Comparison of ENCODE assay signal across 10 cellular contexts in genomic region chr4:6767725-6768538, GRCh38. TPM values are rescaled to one million over a fixed set of nuclear protein-coding genes. Genes with fewer than 3 reads are reported as not detected.
DNase-seq lines count a peak whose midpoint lies in the region; ATAC-seq, FAIRE-seq and TF ChIP-seq lines count a peak whose summit lies in the region.
"Had no signal": no experiment of that assay in that cellular context is flagged by ENCODE, and none has a peak within 500 bp of the region (broad histone marks: within the 10 kb centered on the region; RNA-seq: fewer than 3 reads in every experiment).

No MANE protein-coding gene starts in this region.

- TF ChIP-seq CTCF in K562 (IDR thresholded peaks at IDR 0.05 in 2 of 3, conservative IDR thresholded peaks at IDR 0.05 in 1 of 3; ENCODE audit: insufficient read depth in 2 of 3, low read depth in 1 of 3, low read length in 3 of 3) (no peak), upper lobe of right lung (IDR thresholded peaks at IDR 0.05) (no peak)

- BruUV-seq in K562 (replicated peaks; lab: Mats Ljungman, UMichigan): no TSS peak

- peak overlapping the region in 1 of 2 experiments; percentile 57 for H3K18ac ChIP-seq in mesenchymal stem cell (ENCODE audit: low read depth in 1 of 2, low read length in 2 of 2)

- POLR2A ChIA-PET in K562 (lab: Yijun Ruan, JAX): interaction anchor here (0.7 to 3.3 kb wide), 6 partner anchors 8 to 282 kb away, joined by 3 to 30 read pairs (median 5); partner anchors contain the start of gene KIAA0232

- no peak overlapping the region for H2AK5ac ChIP-seq in mesenchymal stem cell (ENCODE audit: low read length, severe bottlenecking)

- no peaks in the 10 kb centered on the region for H3K36me3 ChIP-seq in K562 (ENCODE audit: control insufficient read depth, insufficient read depth, low read length)
- no peaks in the 10 kb centered on the region for H3K36me3 ChIP-seq in mesenchymal stem cell (ENCODE audit: control insufficient read depth in 1 of 2, insufficient read depth in 2 of 2, low read depth in 1 of 2, low read length in 2 of 2)
- H3K36me3 ChIP-seq in upper lobe of right lung: no peaks in the 10 kb centered on the region
- no peaks in the 10 kb centered on the region for H3K36me3 ChIP-seq in MG63

- H3K79me1 ChIP-seq in mesenchymal stem cell (replicated peaks; ENCODE audit: low read length, poor library complexity, severe bottlenecking): no peaks in the 10 kb centered on the region

- H2BK120ac ChIP-seq in mesenchymal stem cell (ENCODE audit: low read depth, low read length): no peak overlapping the region

- no peak overlapping the region for H4K8ac ChIP-seq in mesenchymal stem cell (ENCODE audit: low read length)

- H3K9ac ChIP-seq in K562 (ENCODE audit: insufficient read depth in 1 of 2, low read depth in 2 of 2, low read length in 2 of 2) (peak overlapping the region; percentile 36 to 86; a peak in 3 of 4 replicates), mesenchymal stem cell (ENCODE audit: low read length) (peak overlapping the region; percentile 31)

- no peak overlapping the region for H2BK12ac ChIP-seq in mesenchymal stem cell (ENCODE audit: low read length in 2 of 2)

- no peaks in the 10 kb centered on the region for H3K27me3 ChIP-seq in right cardiac atrium (ENCODE audit: control insufficient read depth, insufficient read depth)
- H3K27me3 ChIP-seq in K562 (ENCODE audit: control insufficient read depth in 2 of 2, insufficient read depth in 2 of 2, low read length in 2 of 2): 0 out of 5 replicates have a peak, but pooled peaks cover 0 to 8% of the 10 kb centered on the region in 2 experiments
- H3K27me3 ChIP-seq in mesenchymal stem cell (ENCODE audit: control insufficient read depth in 1 of 2, insufficient read depth in 1 of 2, low read length in 2 of 2): peaks cover 0 to 50% of the 10 kb centered on the region in 2 experiments
- no peaks in the 10 kb centered on the region for H3K27me3 ChIP-seq in upper lobe of right lung
- no peaks in the 10 kb centered on the region for H3K27me3 ChIP-seq in MG63
- H3K27me3 ChIP-seq: dorsolateral prefrontal cortex had no signal

- no peaks in the 10 kb centered on the region for H3K79me2 ChIP-seq in K562 (ENCODE audit: control insufficient read depth, insufficient read depth, low read length)

- no peaks in the 10 kb centered on the region for H3K9me3 ChIP-seq in right cardiac atrium (ENCODE audit: control insufficient read depth, low read length)
- H3K9me3 ChIP-seq in K562 (replicated peaks; ENCODE audit: control insufficient read depth, insufficient read depth, low read depth, low read length): no peaks in the 10 kb centered on the region
- H3K9me3 ChIP-seq in mesenchymal stem cell (ENCODE audit: control insufficient read depth, low read length): peaks cover 5% of the 10 kb centered on the region
- H3K9me3 ChIP-seq in upper lobe of right lung: no peaks in the 10 kb centered on the region
- no peaks in the 10 kb centered on the region for H3K9me3 ChIP-seq in MG63

- H2AFZ ChIP-seq in K562 (ENCODE audit: low read depth, low read length) (peak overlapping the region; percentile 89), mesenchymal stem cell (ENCODE audit: low read depth, low read length) (no peak overlapping the region)

- DNase-seq in right cardiac atrium (no peak), Right ventricle myocardium inferior (ENCODE audit: missing footprints) (no peak), K562 (ENCODE audit: extremely low read depth in 1 of 4, low spot score in 3 of 4) (peak in 1 of 4 experiments; percentile 21), mesenchymal stem cell (no peak), upper lobe of right lung (peak; percentile 61), occipital lobe (lab: John Stamatoyannopoulos, UW) (no peak), MG63 (no peak), AG08395 (ENCODE audit: low spot score) (no peak)
- DNase-seq: DMS79 had no signal

- H3K4me2 ChIP-seq in K562 (ENCODE audit: insufficient read depth, low read length) (peak overlapping the region; percentile 59), mesenchymal stem cell (ENCODE audit: low read length, poor library complexity, severe bottlenecking) (no peak overlapping the region)

- no peaks in the 10 kb centered on the region for H4K20me1 ChIP-seq in K562 (replicated peaks; ENCODE audit: control insufficient read depth, insufficient read depth, low read length)

- H3K4ac ChIP-seq in mesenchymal stem cell (ENCODE audit: low read depth in 1 of 2, low read length in 2 of 2): no peak overlapping the region

- no peak overlapping the region for H2BK15ac ChIP-seq in mesenchymal stem cell (ENCODE audit: low read depth, poor library complexity, severe bottlenecking)

- no peak overlapping the region for H3K14ac ChIP-seq in mesenchymal stem cell (ENCODE audit: low read length in 2 of 2)

- TF ChIP-seq RAD21 in K562 (CRISPR knock-in tag; conservative IDR thresholded peaks at IDR 0.05 in 1 of 2, IDR thresholded peaks at IDR 0.05 in 1 of 2): no peak

- H3K4me3 ChIP-seq in right cardiac atrium (ENCODE audit: low read length) (no peak overlapping the region), K562 (no peak overlapping the region), mesenchymal stem cell (ENCODE audit: insufficient read depth in 1 of 2, low read depth in 1 of 2, low read length in 2 of 2) (no peak overlapping the region), upper lobe of right lung (no peak overlapping the region), MG63 (no peak overlapping the region)
- H3K4me3 ChIP-seq: dorsolateral prefrontal cortex had no signal

- no peak overlapping the region for H3K23ac ChIP-seq in mesenchymal stem cell (ENCODE audit: low read length in 2 of 2)

- in situ Hi-C loops in K562 (cut with MboI): loop anchor here (5.0 kb wide), 1 partner anchor 46 kb away; no protein-coding TSS in a partner anchor

- ATAC-seq in right cardiac atrium (peak in 1 of 2 donors; percentile 9), Right ventricle myocardium inferior (no peak), K562 (no peak), upper lobe of right lung (peak; percentile 20)

- intact Hi-C loops in right cardiac atrium (cut with DNase I) (no loop called here), Right ventricle myocardium inferior (cut with DNase I) (no loop called here), K562 (cut with micrococcal nuclease) (no loop called here), upper lobe of right lung (cut with DNase I) (no loop called here)

- H3K4me1 ChIP-seq in right cardiac atrium (ENCODE audit: control insufficient read depth, insufficient read depth, low read length) (peaks cover 5% of the 10 kb centered on the region), K562 (replicated peaks in 1 of 2; ENCODE audit: control insufficient read depth in 2 of 2, insufficient read depth in 2 of 2, low read length in 2 of 2) (peaks cover 19 to 26% of the 10 kb centered on the region in 2 experiments), mesenchymal stem cell (ENCODE audit: control insufficient read depth, insufficient read depth, low read depth, low read length) (peaks cover 19% of the 10 kb centered on the region), upper lobe of right lung (peaks cover 3% of the 10 kb centered on the region)

- no peak for FAIRE-seq in K562 (lab: Jason Lieb, UNC)

- TF ChIP-seq POLR2A in K562 (conservative IDR thresholded peaks at IDR 0.05): no peak

- H2BK5ac ChIP-seq in mesenchymal stem cell (ENCODE audit: low read depth, low read length, poor library complexity, severe bottlenecking): no peak overlapping the region

- TF ChIP-seq EP300 in K562 (IDR thresholded peaks at IDR 0.05; ENCODE audit: low read length): no peak

- WGBS in right cardiac atrium: 70% methylated on average over 23 of the region's 23 CpGs
- 60% methylated on average over 21 of the region's 23 CpGs for WGBS in K562 (ENCODE audit: insufficient coverage, low coverage, missing lambda C conversion rate)
- WGBS in mesenchymal stem cell: 85% methylated on average over 23 of the region's 23 CpGs

- peak overlapping the region; percentile 1 for H3K27ac ChIP-seq in right cardiac atrium (ENCODE audit: low read length)
- no peak overlapping the region; the same call in 2 of the 3 replicates for H3K27ac ChIP-seq in K562 (ENCODE audit: extremely low read depth, low read depth, low read length)
- H3K27ac ChIP-seq in mesenchymal stem cell (ENCODE audit: low read length, poor library complexity, severe bottlenecking): no peak overlapping the region
- no peak overlapping the region for H3K27ac ChIP-seq in upper lobe of right lung

- CTCF ChIA-PET in K562 (lab: Yijun Ruan, JAX; ENCODE audit: low intra/inter-chr PET ratio): no interaction called here

- H4K91ac ChIP-seq in mesenchymal stem cell (ENCODE audit: low read length): no peak overlapping the region

- no peaks in the 10 kb centered on the region for H3K9me1 ChIP-seq in K562 (ENCODE audit: control insufficient read depth, insufficient read depth, low read length)

RNA-seq across cellular contexts. Expression of gene KIAA0232, which starts 14.6 kb away (rescaled TPM):
- 10 to 100 TPM; 64.2 to 67.0 (median 66.6) TPM for total RNA-seq in right cardiac atrium
- 21.8 TPM for polyA plus RNA-seq in right cardiac atrium
- 72.1 TPM for total RNA-seq in Right ventricle myocardium inferior
- total RNA-seq in K562 (2011; cell fraction: chromatin; rRNA removed; ENCODE audit: low replicate concordance): 83.2 and 85.7 TPM in 2 replicates
- 15.8 and 19.9 TPM in 2 replicates for total RNA-seq in K562 (2011; cell fraction: nucleolus; rRNA removed)
- 25.1 and 27.5 TPM in 2 replicates for total RNA-seq in K562 (2011; cell fraction: nucleoplasm; rRNA removed)
- total RNA-seq in K562 (2014; rRNA removed): 9.0 and 9.5 TPM in 2 replicates
- total RNA-seq in K562 (2014; rRNA removed; fragmentation: Illumina TruSeq; extraction: Trizol): 16.0 and 18.7 TPM in 2 replicates
- total RNA-seq in K562 (2015; rRNA removed; fragmentation: Illumina TruSeq; extraction: Trizol): 13.0 and 13.6 TPM in 2 replicates
- 14.7 TPM in 2 replicates for total RNA-seq in K562 (2021)
- 17.4 and 17.9 TPM in 2 replicates for polyA plus RNA-seq in K562 (2011; rRNA removed)
- 6.1 and 8.0 TPM in 2 replicates for polyA plus RNA-seq in K562 (2011; cell fraction: cytosol; rRNA removed)
- 14.6 and 18.0 TPM in 2 replicates for polyA plus RNA-seq in K562 (2011; cell fraction: nucleus; rRNA removed)
- 7.9 and 12.6 TPM in 2 replicates for polyA plus RNA-seq in K562 (2012)
- polyA plus RNA-seq in K562 (2014; fragmentation: Illumina TruSeq; extraction: Trizol): 11.8 and 13.0 TPM in 2 replicates
- polyA plus RNA-seq in K562 (2014; fragmentation: Nextera tagmentation; extraction: Ambion mirVana): 1 to 10 TPM; 3.5 to 4.2 TPM
- polyA plus RNA-seq in K562 (2014; rRNA removed): 10.1 and 11.9 TPM in 2 replicates
- polyA minus RNA-seq in K562 (2011; rRNA and poly(A)+ RNA removed): 26.5 and 30.1 TPM in 2 replicates
- 7.4 and 10.6 TPM in 2 replicates for polyA minus RNA-seq in K562 (2011; cell fraction: cytosol; rRNA and poly(A)+ RNA removed)
- polyA minus RNA-seq in K562 (2011; cell fraction: nucleus; rRNA and poly(A)+ RNA removed): 15.9 and 24.1 TPM in 2 replicates
- polyA plus RNA-seq in mesenchymal stem cell (2013, experiment 1 of 2): 13.4 TPM
- 13.7 TPM for polyA plus RNA-seq in mesenchymal stem cell (2013, experiment 2 of 2)
- total RNA-seq in upper lobe of right lung: 30.9 TPM
- 50.8 TPM for total RNA-seq in occipital lobe
- 2.9 and 5.2 TPM in 2 replicates for total RNA-seq in MG63 (2014; rRNA removed; shearing (Covaris generic); ENCODE audit: low replicate concordance)

RNA-seq across cellular contexts. Expression of gene BLOC1S4, which starts 52.0 kb away (rescaled TPM):
- 1 to 10 TPM; 7.5 to 9.1 (median 8.4) TPM for total RNA-seq in right cardiac atrium
- polyA plus RNA-seq in right cardiac atrium: 7.0 TPM
- 6.0 TPM for total RNA-seq in Right ventricle myocardium inferior
- 9.9 and 18.6 TPM in 2 replicates for total RNA-seq in K562 (2011; cell fraction: chromatin; rRNA removed; ENCODE audit: low replicate concordance)
- 25.1 and 30.5 TPM in 2 replicates for total RNA-seq in K562 (2011; cell fraction: nucleolus; rRNA removed)
- total RNA-seq in K562 (2011; cell fraction: nucleoplasm; rRNA removed): 18.3 and 23.1 TPM in 2 replicates
- 31.6 and 38.3 TPM in 2 replicates for total RNA-seq in K562 (2014; rRNA removed)
- total RNA-seq in K562 (2014; rRNA removed; fragmentation: Illumina TruSeq; extraction: Trizol): 10.0 and 11.2 TPM in 2 replicates
- 10.5 and 10.8 TPM in 2 replicates for total RNA-seq in K562 (2015; rRNA removed; fragmentation: Illumina TruSeq; extraction: Trizol)
- 29.4 and 31.1 TPM in 2 replicates for total RNA-seq in K562 (2021)
- 21.0 and 25.5 TPM in 2 replicates for polyA plus RNA-seq in K562 (2011; rRNA removed)
- 27.6 and 61.0 TPM in 2 replicates for polyA plus RNA-seq in K562 (2011; cell fraction: cytosol; rRNA removed)
- 14.4 and 23.7 TPM in 2 replicates for polyA plus RNA-seq in K562 (2011; cell fraction: nucleus; rRNA removed)
- polyA plus RNA-seq in K562 (2012): 20.7 and 24.2 TPM in 2 replicates
- polyA plus RNA-seq in K562 (2014; fragmentation: Illumina TruSeq; extraction: Trizol): 10.3 and 15.0 TPM in 2 replicates
- 1 to 10 TPM; 3.1 to 3.9 TPM for polyA plus RNA-seq in K562 (2014; fragmentation: Nextera tagmentation; extraction: Ambion mirVana)
- 30.9 and 37.3 TPM in 2 replicates for polyA plus RNA-seq in K562 (2014; rRNA removed)
- polyA minus RNA-seq in K562 (2011; rRNA and poly(A)+ RNA removed): 5.4 and 8.9 TPM in 2 replicates
- 9.5 and 11.1 TPM in 2 replicates for polyA minus RNA-seq in K562 (2011; cell fraction: cytosol; rRNA and poly(A)+ RNA removed)
- 10.4 and 14.2 TPM in 2 replicates for polyA minus RNA-seq in K562 (2011; cell fraction: nucleus; rRNA and poly(A)+ RNA removed)
- polyA plus RNA-seq in mesenchymal stem cell (2013, experiment 1 of 2): 19.9 TPM
- polyA plus RNA-seq in mesenchymal stem cell (2013, experiment 2 of 2): 19.9 TPM
- 10.7 TPM for total RNA-seq in upper lobe of right lung
- total RNA-seq in occipital lobe: 9.4 TPM
- 15.6 and 16.0 TPM in 2 replicates for total RNA-seq in MG63 (2014; rRNA removed; shearing (Covaris generic); ENCODE audit: low replicate concordance)

RNA-seq across cellular contexts. Expression of gene MRFAP1L1, which starts 58.3 kb away (rescaled TPM):
- 10 to 100 TPM; 51.9 to 58.6 (median 54.1) TPM for total RNA-seq in right cardiac atrium
- polyA plus RNA-seq in right cardiac atrium: 73.4 TPM
- total RNA-seq in Right ventricle myocardium inferior: 41.7 TPM
- 23.4 and 45.9 TPM in 2 replicates for total RNA-seq in K562 (2011; cell fraction: chromatin; rRNA removed; ENCODE audit: low replicate concordance)
- 16.5 and 18.4 TPM in 2 replicates for total RNA-seq in K562 (2011; cell fraction: nucleolus; rRNA removed)
- total RNA-seq in K562 (2011; cell fraction: nucleoplasm; rRNA removed): 26.7 and 33.1 TPM in 2 replicates
- 74.2 and 78.8 TPM in 2 replicates for total RNA-seq in K562 (2014; rRNA removed)
- total RNA-seq in K562 (2014; rRNA removed; fragmentation: Illumina TruSeq; extraction: Trizol): 85.7 and 86.2 TPM in 2 replicates
- total RNA-seq in K562 (2015; rRNA removed; fragmentation: Illumina TruSeq; extraction: Trizol): 83.3 and 90.6 TPM in 2 replicates
- total RNA-seq in K562 (2021): 51.3 and 53.6 TPM in 2 replicates
- polyA plus RNA-seq in K562 (2011; rRNA removed): 59.5 and 83.8 TPM in 2 replicates
- 19.4 and 37.0 TPM in 2 replicates for polyA plus RNA-seq in K562 (2011; cell fraction: cytosol; rRNA removed)
- 37.8 and 48.5 TPM in 2 replicates for polyA plus RNA-seq in K562 (2011; cell fraction: nucleus; rRNA removed)
- 49.1 and 74.0 TPM in 2 replicates for polyA plus RNA-seq in K562 (2012)
- polyA plus RNA-seq in K562 (2014; fragmentation: Illumina TruSeq; extraction: Trizol): 74.8 and 87.6 TPM in 2 replicates
- 10 to 100 TPM; 37.6 to 48.1 TPM for polyA plus RNA-seq in K562 (2014; fragmentation: Nextera tagmentation; extraction: Ambion mirVana)
- 104 and 111 TPM in 2 replicates for polyA plus RNA-seq in K562 (2014; rRNA removed)
- polyA minus RNA-seq in K562 (2011; rRNA and poly(A)+ RNA removed): 46.9 and 49.6 TPM in 2 replicates
- 10.4 and 17.8 TPM in 2 replicates for polyA minus RNA-seq in K562 (2011; cell fraction: cytosol; rRNA and poly(A)+ RNA removed)
- polyA minus RNA-seq in K562 (2011; cell fraction: nucleus; rRNA and poly(A)+ RNA removed): 13.7 and 31.7 TPM in 2 replicates
- polyA plus RNA-seq in mesenchymal stem cell (2013, experiment 1 of 2): 41.0 TPM
- 43.0 TPM for polyA plus RNA-seq in mesenchymal stem cell (2013, experiment 2 of 2)
- total RNA-seq in upper lobe of right lung: 46.6 TPM
- 90.8 TPM for total RNA-seq in occipital lobe
- 22.8 and 36.4 TPM in 2 replicates for total RNA-seq in MG63 (2014; rRNA removed; shearing (Covaris generic); ENCODE audit: low replicate concordance)
